In the genomic region with DNA sequence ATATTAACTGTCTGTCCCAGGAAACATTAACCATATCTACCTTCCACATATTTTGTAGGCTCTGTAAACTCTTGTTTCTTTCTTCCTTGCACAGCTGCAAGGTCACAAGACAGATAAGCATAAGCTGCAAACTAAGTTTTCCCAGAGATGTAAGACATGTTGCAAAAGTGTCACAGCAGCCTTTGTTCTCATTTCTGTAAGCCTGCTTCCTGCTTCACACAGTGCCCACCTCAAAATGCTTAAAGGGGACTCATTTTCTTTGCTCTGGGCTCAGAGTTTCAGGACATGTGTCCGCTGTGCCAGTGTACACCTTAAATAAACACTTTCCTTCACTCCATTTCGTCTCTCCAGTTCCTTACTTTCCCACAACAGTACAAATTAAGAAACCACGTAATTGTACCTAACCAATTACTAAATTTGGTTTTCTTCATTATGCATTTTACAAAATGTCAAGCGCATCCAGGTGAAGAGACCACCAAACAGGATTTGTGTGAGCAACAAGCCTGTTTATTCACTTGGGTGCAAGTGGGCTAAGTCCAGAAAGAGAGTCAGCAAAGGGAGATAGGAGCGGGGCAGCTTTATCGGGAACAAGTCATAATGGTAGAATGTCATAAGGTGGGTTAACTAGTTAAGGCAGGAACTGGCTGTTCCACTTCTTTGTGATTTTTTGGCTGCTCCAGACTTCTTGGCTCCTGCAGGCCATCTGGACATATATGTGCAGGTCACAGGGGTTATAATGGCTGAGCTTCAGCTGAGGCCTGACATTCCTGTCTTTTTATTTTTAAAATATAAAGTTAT, we compare ENCODE assay signal across 27 cellular contexts. TPM values are rescaled to one million over a fixed set of nuclear protein-coding genes. Genes with fewer than 3 reads are reported as not detected.
DNase-seq lines count a peak whose midpoint lies in the region; ATAC-seq and TF ChIP-seq lines count a peak whose summit lies in the region.
"Had no signal": no experiment of that assay in that cellular context is flagged by ENCODE, and none has a peak within 500 bp of the region (broad histone marks: within the 10 kb centered on the region; RNA-seq: fewer than 3 reads in every experiment).

No MANE protein-coding gene starts in this region.

- CTCF ChIA-PET in activated CD4-positive, alpha-beta T cell treated with anti-CD3 and anti-CD28 coated beads for 36 hours (lab: Charles Lee): no interaction called here
- CTCF ChIA-PET in CD4-positive, alpha-beta memory T cell (lab: Charles Lee; ENCODE audit: partially characterized antibody): no interaction called here

- no peak for TF ChIP-seq CTCF in choroid plexus epithelial cell (conservative IDR thresholded peaks at IDR 0.05; ENCODE audit: low read depth, low read length)
- no peak for TF ChIP-seq CTCF in mesothelial cell of epicardium (IDR thresholded peaks at IDR 0.05; ENCODE audit: unreplicated experiment)
- TF ChIP-seq CTCF in type B pancreatic cell (conservative IDR thresholded peaks at IDR 0.05): no peak

- H3K4me1 ChIP-seq in CD4-positive, alpha-beta memory T cell (ENCODE audit: insufficient read depth, low read length): no peaks in the 10 kb centered on the region

- no peak overlapping the region for H3K27ac Mint-ChIP-seq in activated CD4-positive, alpha-beta T cell treated with anti-CD3 and anti-CD28 coated beads, Interleukin-2, amount 10 ng/mL, durations not matched to agents 24 days and 14 days
- no peak overlapping the region for H3K27ac Mint-ChIP-seq in activated CD4-positive, alpha-beta T cell treated with anti-CD3 and anti-CD28 coated beads for 36 hours
- peak overlapping the region; percentile 93 for H3K27ac Mint-ChIP-seq in mesothelial cell of epicardium
- peak overlapping the region; percentile 52 for H3K27ac Mint-ChIP-seq in type B pancreatic cell
- H3K27ac Mint-ChIP-seq in CD4-positive, alpha-beta memory T cell: no peak overlapping the region
- H3K27ac Mint-ChIP-seq: activated CD4-positive, alpha-beta memory T cell treated with anti-CD3 and anti-CD28 coated beads for 36 hours; brain; immature natural killer cell; memory B cell had no signal

- peak; percentile 38 for DNase-seq in activated CD4-positive, alpha-beta T cell treated with anti-CD3 and anti-CD28 coated beads, Interleukin-2, amount 10 ng/mL, durations not matched to agents 24 days and 14 days
- no peak for DNase-seq in activated CD4-positive, alpha-beta T cell treated with anti-CD3 and anti-CD28 coated beads for 36 hours
- peak; percentile 5 for DNase-seq in choroid plexus epithelial cell (ENCODE audit: low read depth)
- DNase-seq in mesothelial cell of epicardium (ENCODE audit: low spot score in 2 of 2, unreplicated experiment in 2 of 2): no peak
- no peak for DNase-seq in type B pancreatic cell (ENCODE audit: extremely low spot score, unreplicated experiment)
- no peak for DNase-seq in CD4-positive, alpha-beta memory T cell
- no peak for DNase-seq in activated naive CD4-positive, alpha-beta T cell treated with Interleukin-2 at 50 U/mL for 16 hours
- DNase-seq: 8988T; activated CD4-positive, alpha-beta memory T cell treated with anti-CD3 and anti-CD28 coated beads for 36 hours; activated CD8-positive, alpha-beta memory T cell treated with anti-CD3 and anti-CD28 coated beads, Interleukin-2, amount 50 U/mL, for 4 hours; activated naive CD4-positive, alpha-beta T cell; Calu3; dorsolateral prefrontal cortex; GOT3; hypothalamus; immature natural killer cell; NCI-H1092 treated with DMSO at 0.1 percent for 48 hours; NCI-H1930; NCI-H526; stimulated activated CD4-positive, alpha-beta T cell treated with anti-CD3 and anti-CD28 coated beads, Interleukin-4, amount 100 ng/mL, for 1 hour; upper lobe of left lung had no signal

- H3K4me1 Mint-ChIP-seq in activated CD4-positive, alpha-beta T cell treated with anti-CD3 and anti-CD28 coated beads, Interleukin-2, amount 10 ng/mL, durations not matched to agents 24 days and 14 days: no peaks in the 10 kb centered on the region
- H3K4me1 Mint-ChIP-seq in activated CD4-positive, alpha-beta T cell treated with anti-CD3 and anti-CD28 coated beads for 36 hours: no peaks in the 10 kb centered on the region
- H3K4me1 Mint-ChIP-seq in mesothelial cell of epicardium: peaks cover 37% of the 10 kb centered on the region
- peaks cover 29% of the 10 kb centered on the region for H3K4me1 Mint-ChIP-seq in type B pancreatic cell (ENCODE audit: unreplicated experiment)
- no peaks in the 10 kb centered on the region for H3K4me1 Mint-ChIP-seq in CD4-positive, alpha-beta memory T cell
- H3K4me1 Mint-ChIP-seq: brain, immature natural killer cell, memory B cell had no signal

- intact Hi-C loops in activated CD4-positive, alpha-beta T cell treated with anti-CD3 and anti-CD28 coated beads, Interleukin-2, amount 10 ng/mL, durations not matched to agents 24 days and 14 days (cut with micrococcal nuclease): no loop called here
- intact Hi-C loops in activated CD4-positive, alpha-beta T cell treated with anti-CD3 and anti-CD28 coated beads for 36 hours (cut with DNase I, micrococcal nuclease): no loop called here
- intact Hi-C loops in CD4-positive, alpha-beta memory T cell (cut with micrococcal nuclease): no loop called here

- no peaks in the 10 kb centered on the region for H3K36me3 ChIP-seq in CD4-positive, alpha-beta memory T cell (ENCODE audit: insufficient read depth, low read length)
- H3K36me3 ChIP-seq: upper lobe of left lung had no signal

- no peak for ATAC-seq in activated CD4-positive, alpha-beta T cell treated with anti-CD3 and anti-CD28 coated beads for 36 hours
- ATAC-seq in HG02973 (IDR thresholded peaks at IDR 0.05; ENCODE audit: unreplicated experiment): no peak
- ATAC-seq: activated CD4-positive, CD25-positive, alpha-beta regulatory T cell treated with anti-CD3 and anti-CD28 coated beads, Interleukin-2, amount 50 U/mL, for 24 hours; sciatic nerve had no signal

- peaks cover 28% of the 10 kb centered on the region for H3K9me3 Mint-ChIP-seq in activated CD4-positive, alpha-beta T cell treated with anti-CD3 and anti-CD28 coated beads, Interleukin-2, amount 10 ng/mL, durations not matched to agents 24 days and 14 days
- peaks cover 8% of the 10 kb centered on the region for H3K9me3 Mint-ChIP-seq in activated CD4-positive, alpha-beta T cell treated with anti-CD3 and anti-CD28 coated beads for 36 hours (ENCODE audit: low read depth)
- H3K9me3 Mint-ChIP-seq in mesothelial cell of epicardium (peaks cover 24% of the 10 kb centered on the region), type B pancreatic cell (peaks cover 13% of the 10 kb centered on the region)
- H3K9me3 Mint-ChIP-seq in CD4-positive, alpha-beta memory T cell: peaks cover 2 to 36% (median 17%) of the 10 kb centered on the region in 8 donors

- peaks cover 0 to 3% of the 10 kb centered on the region in 2 donors for H3K9me3 ChIP-seq in CD4-positive, alpha-beta memory T cell (ENCODE audit: control insufficient read depth in 1 of 2, low read length in 2 of 2)
- H3K9me3 ChIP-seq: upper lobe of left lung had no signal

- no peak overlapping the region for H3K4me3 Mint-ChIP-seq in activated CD4-positive, alpha-beta T cell treated with anti-CD3 and anti-CD28 coated beads, Interleukin-2, amount 10 ng/mL, durations not matched to agents 24 days and 14 days
- no peak overlapping the region for H3K4me3 Mint-ChIP-seq in activated CD4-positive, alpha-beta T cell treated with anti-CD3 and anti-CD28 coated beads for 36 hours
- H3K4me3 Mint-ChIP-seq in mesothelial cell of epicardium: no peak overlapping the region
- peak overlapping the region; percentile 23 for H3K4me3 Mint-ChIP-seq in type B pancreatic cell
- no peak overlapping the region for H3K4me3 Mint-ChIP-seq in CD4-positive, alpha-beta memory T cell
- H3K4me3 Mint-ChIP-seq: activated CD4-positive, alpha-beta memory T cell treated with anti-CD3 and anti-CD28 coated beads for 36 hours; brain; immature natural killer cell; memory B cell had no signal

- POLR2A ChIA-PET in activated CD4-positive, alpha-beta T cell treated with anti-CD3 and anti-CD28 coated beads for 36 hours (lab: Charles Lee): no interaction called here
- POLR2A ChIA-PET in CD4-positive, alpha-beta memory T cell (lab: Charles Lee; ENCODE audit: partially characterized antibody): no interaction called here

- H3K27me3 Mint-ChIP-seq in activated CD4-positive, alpha-beta T cell treated with anti-CD3 and anti-CD28 coated beads, Interleukin-2, amount 10 ng/mL, durations not matched to agents 24 days and 14 days: no peaks in the 10 kb centered on the region
- H3K27me3 Mint-ChIP-seq in activated CD4-positive, alpha-beta T cell treated with anti-CD3 and anti-CD28 coated beads for 36 hours: no peaks in the 10 kb centered on the region
- H3K27me3 Mint-ChIP-seq in mesothelial cell of epicardium (ENCODE audit: low read depth) (no peaks in the 10 kb centered on the region), type B pancreatic cell (no peaks in the 10 kb centered on the region)
- peaks cover 0 to 2% of the 10 kb centered on the region in 2 donors for H3K27me3 Mint-ChIP-seq in CD4-positive, alpha-beta memory T cell
- H3K27me3 Mint-ChIP-seq: activated CD4-positive, alpha-beta memory T cell treated with anti-CD3 and anti-CD28 coated beads for 36 hours; brain had no signal

- peaks cover 7% of the 10 kb centered on the region for H3K36me3 Mint-ChIP-seq in activated CD4-positive, alpha-beta T cell treated with anti-CD3 and anti-CD28 coated beads, Interleukin-2, amount 10 ng/mL, durations not matched to agents 24 days and 14 days (ENCODE audit: low read depth)
- H3K36me3 Mint-ChIP-seq in activated CD4-positive, alpha-beta T cell treated with anti-CD3 and anti-CD28 coated beads for 36 hours (ENCODE audit: low read depth): peaks cover 5% of the 10 kb centered on the region
- H3K36me3 Mint-ChIP-seq in mesothelial cell of epicardium: peaks cover 23% of the 10 kb centered on the region
- H3K36me3 Mint-ChIP-seq in type B pancreatic cell: peaks cover 19% of the 10 kb centered on the region
- peaks cover 0 to 2% of the 10 kb centered on the region in 2 donors for H3K36me3 Mint-ChIP-seq in CD4-positive, alpha-beta memory T cell

- no peak overlapping the region for H3K4me3 ChIP-seq in choroid plexus epithelial cell (ENCODE audit: low read depth, low read length)
- H3K4me3 ChIP-seq in CD4-positive, alpha-beta memory T cell (ENCODE audit: low read length in 2 of 2): no peak overlapping the region
- H3K4me3 ChIP-seq: dorsolateral prefrontal cortex, upper lobe of left lung had no signal

- no peak overlapping the region for H3K27ac ChIP-seq in CD4-positive, alpha-beta memory T cell (ENCODE audit: low read depth, low read length)
- H3K27ac ChIP-seq: C4-2B, dorsolateral prefrontal cortex had no signal

- H3K27me3 ChIP-seq in CD4-positive, alpha-beta memory T cell (ENCODE audit: insufficient read depth, low read length): no peaks in the 10 kb centered on the region
- H3K27me3 ChIP-seq: dorsolateral prefrontal cortex, upper lobe of left lung had no signal

RNA-seq across cellular contexts. Expression of a gene that starts 12.7 kb away (rescaled TPM):
- 14.2 and 14.8 TPM in 2 replicates for total RNA-seq in activated CD4-positive, alpha-beta T cell treated with anti-CD3 and anti-CD28 coated beads, Interleukin-2, amount 10 ng/mL, durations not matched to agents 24 days and 14 days
- 10 to 100 TPM; 16.8 to 22.2 TPM for total RNA-seq in activated CD4-positive, alpha-beta T cell treated with anti-CD3 and anti-CD28 coated beads for 36 hours
- total RNA-seq in mesothelial cell of epicardium (39.4 to 41.5 TPM (median 39.9 TPM) in 3 replicates), type B pancreatic cell (ENCODE audit: low replicate concordance) (38.0 and 40.6 TPM in 2 replicates)
- 10 to 100 TPM; 32.1 to 34.4 TPM for total RNA-seq in CD4-positive, alpha-beta memory T cell
- polyA plus RNA-seq in CD4-positive, alpha-beta memory T cell: 10 to 100 TPM in 1 of 2 donors, 1 to 10 TPM in 1; 9.1 to 10.7 TPM

RNA-seq across cellular contexts. Expression of a gene that starts 47.1 kb away (rescaled TPM):
- 18.8 and 20.4 TPM in 2 replicates for total RNA-seq in activated CD4-positive, alpha-beta T cell treated with anti-CD3 and anti-CD28 coated beads, Interleukin-2, amount 10 ng/mL, durations not matched to agents 24 days and 14 days
- 10 to 100 TPM; 17.4 to 20.0 TPM for total RNA-seq in activated CD4-positive, alpha-beta T cell treated with anti-CD3 and anti-CD28 coated beads for 36 hours
- total RNA-seq in mesothelial cell of epicardium (32.4 to 33.5 TPM (median 33.1 TPM) in 3 replicates), type B pancreatic cell (ENCODE audit: low replicate concordance) (20.7 and 40.6 TPM in 2 replicates)
- 10 to 100 TPM; 11.5 to 14.7 TPM for total RNA-seq in CD4-positive, alpha-beta memory T cell
- 1 to 10 TPM; 3.4 to 8.8 TPM for polyA plus RNA-seq in CD4-positive, alpha-beta memory T cell

Comparison
In these comparisons a context has a peak if more than half of its experiments do, and no peak if none do; other contexts are left out.
1. DNase-seq: peak in activated CD4-positive, alpha-beta T cell treated with anti-CD3 and anti-CD28 coated beads, Interleukin-2, amount 10 ng/mL, durations not matched to agents 24 days and 14 days (single experiment) and choroid plexus epithelial cell (single experiment); none in activated CD4-positive, alpha-beta T cell treated with anti-CD3 and anti-CD28 coated beads for 36 hours (single experiment), mesothelial cell of epicardium (0 of 2), type B pancreatic cell (single experiment), CD4-positive, alpha-beta memory T cell (0 of 5) and activated naive CD4-positive, alpha-beta T cell treated with Interleukin-2 at 50 U/mL for 16 hours (single experiment).
2. H3K27ac Mint-ChIP-seq: peak in mesothelial cell of epicardium (single experiment) and type B pancreatic cell (single experiment); none in activated CD4-positive, alpha-beta T cell treated with anti-CD3 and anti-CD28 coated beads, Interleukin-2, amount 10 ng/mL, durations not matched to agents 24 days and 14 days (single experiment), activated CD4-positive, alpha-beta T cell treated with anti-CD3 and anti-CD28 coated beads for 36 hours (single experiment) and CD4-positive, alpha-beta memory T cell (0 of 7).